In genomic region chr9:37800631-37801286, GRCh38 we compare ENCODE assay signal across 8 cellular contexts. TPM values are rescaled to one million over a fixed set of nuclear protein-coding genes. Genes with fewer than 3 reads are reported as not detected.
A peak's percentile ranks its signal among the peaks of the same experiment; 100 is the strongest.
DNase-seq lines count a peak whose midpoint lies in the region; ATAC-seq and TF ChIP-seq lines count a peak whose summit lies in the region.

TSS of gene DCAF10 (plus strand) at chr9:37800797. CDS start at chr9:37800867, 70 bp downstream.

- H4K20me1 ChIP-seq in GM23338 (replicated peaks; ENCODE audit: insufficient read depth), result peaks cover 10% of the 10 kb centered on the region; the same call in 1 of the 2 replicates
- H4K20me1 ChIP-seq in SK-N-SH (ENCODE audit: insufficient read depth), result peaks cover 35% of the 10 kb centered on the region

- H3K4me3 ChIP-seq in GM23338 (peak within 1 kb of the TSS; percentile 93), SK-N-SH (ENCODE audit: low read depth in 2 of 2, low read length in 1 of 2) (peak within 1 kb of the TSS; percentile 63 to 93), thoracic aorta (peak within 1 kb of the TSS; percentile 92)

- peak within 1 kb of the TSS; percentile 89 for H3K9ac ChIP-seq in SK-N-SH

- DNase-seq in G401 (ENCODE audit: low spot score) (peak; percentile 79), GM23338 (ENCODE audit: low spot score) (peak; percentile 93), LHCN-M2 (ENCODE audit: low read depth) (peak; percentile 80), SK-N-SH (peak; percentile 94), glomerular visceral epithelial cell (ENCODE audit: extremely low spot score) (peak; percentile 89), osteocyte (ENCODE audit: extremely low spot score, unreplicated experiment) (peak; percentile 96), thoracic aorta (ENCODE audit: low spot score) (peak; percentile 47)

- H3K36me3 ChIP-seq in GM23338 (ENCODE audit: insufficient read depth) (no peaks in the 10 kb centered on the region), SK-N-SH (replicated peaks in 1 of 2; ENCODE audit: control insufficient read depth in 1 of 2, insufficient read depth in 2 of 2, low read length in 1 of 2) (peaks cover 3 to 20% of the 10 kb centered on the region in 2 experiments), thoracic aorta (no peaks in the 10 kb centered on the region)

- ATAC-seq in GM23338 (peak; percentile 91), thoracic aorta (ENCODE audit: insufficient number of reproducible peaks, low FRiP score, low read depth) (peak; percentile 72)

- H3K4me2 ChIP-seq in GM23338 (peak within 1 kb of the TSS; percentile 100), SK-N-SH (peak within 1 kb of the TSS; percentile 93)

- peak within 1 kb of the TSS; percentile 96 for H3K27ac Mint-ChIP-seq in GM23338
- peak within 1 kb of the TSS; percentile 90 for H3K27ac Mint-ChIP-seq in activated naive CD4-positive, alpha-beta T cell treated with anti-CD3 and anti-CD28 coated beads, Interleukin-2, amount 50 U/mL, for 24 hours
- H3K27ac Mint-ChIP-seq in osteocyte (ENCODE audit: unreplicated experiment), result peak within 1 kb of the TSS; percentile 90

- no peaks in the 10 kb centered on the region for H3K9me3 ChIP-seq in SK-N-SH
- no peaks in the 10 kb centered on the region for H3K9me3 ChIP-seq in thoracic aorta

- H3K9me2 ChIP-seq in GM23338 (ENCODE audit: insufficient read depth) (no peaks in the 10 kb centered on the region), SK-N-SH (no peaks in the 10 kb centered on the region)

- H3K79me2 ChIP-seq in GM23338 (replicated peaks; ENCODE audit: insufficient read depth) (peaks cover 35% of the 10 kb centered on the region), SK-N-SH (ENCODE audit: insufficient read depth) (peaks cover 51% of the 10 kb centered on the region)

- POLR2A ChIA-PET in SK-N-SH (lab: Yijun Ruan, JAX), result interaction anchor here (0.6 to 1.6 kb wide), 4 partner anchors 9 to 250 kb away, joined by 3 to 9 read pairs (median 4); partner anchors contain the start of gene EXOSC3

- peaks cover 3% of the 10 kb centered on the region for H3K27me3 Mint-ChIP-seq in GM23338 (ENCODE audit: insufficient read depth, low read depth, poor library complexity)
- H3K27me3 Mint-ChIP-seq in activated naive CD4-positive, alpha-beta T cell treated with anti-CD3 and anti-CD28 coated beads, Interleukin-2, amount 50 U/mL, for 24 hours, result no peaks in the 10 kb centered on the region
- no peaks in the 10 kb centered on the region for H3K27me3 Mint-ChIP-seq in osteocyte (ENCODE audit: unreplicated experiment)

- H3K9me3 Mint-ChIP-seq in GM23338, result no peaks in the 10 kb centered on the region; the same call in 2 of the 3 replicates
- H3K9me3 Mint-ChIP-seq in activated naive CD4-positive, alpha-beta T cell treated with anti-CD3 and anti-CD28 coated beads, Interleukin-2, amount 50 U/mL, for 24 hours, result no peaks in the 10 kb centered on the region
- H3K9me3 Mint-ChIP-seq in osteocyte (ENCODE audit: unreplicated experiment), result no peaks in the 10 kb centered on the region

- CTCF ChIA-PET in SK-N-SH (lab: Yijun Ruan, JAX), result interaction anchor here (0.6 to 1.5 kb wide), 4 partner anchors 10 to 209 kb away, joined by 3 to 5 read pairs (median 4); partner anchors contain the start of gene TOMM5

- H3K36me3 Mint-ChIP-seq in GM23338 (ENCODE audit: low read depth) (no peaks in the 10 kb centered on the region), osteocyte (ENCODE audit: unreplicated experiment) (peaks cover 5% of the 10 kb centered on the region)
- peaks cover 3% of the 10 kb centered on the region for H3K36me3 Mint-ChIP-seq in activated naive CD4-positive, alpha-beta T cell treated with anti-CD3 and anti-CD28 coated beads, Interleukin-2, amount 50 U/mL, for 24 hours

- in situ Hi-C loops in G401 (cut with HindIII; ENCODE audit: low sequenced_read_pairs), result no loop called here

- H3K4me1 Mint-ChIP-seq in GM23338 (peaks cover 21% of the 10 kb centered on the region), osteocyte (ENCODE audit: unreplicated experiment) (peaks cover 31% of the 10 kb centered on the region)
- peaks cover 54% of the 10 kb centered on the region for H3K4me1 Mint-ChIP-seq in activated naive CD4-positive, alpha-beta T cell treated with anti-CD3 and anti-CD28 coated beads, Interleukin-2, amount 50 U/mL, for 24 hours

- H3K27me3 ChIP-seq in GM23338 (ENCODE audit: insufficient read depth) (no peaks in the 10 kb centered on the region), SK-N-SH (ENCODE audit: insufficient read depth) (no peaks in the 10 kb centered on the region), thoracic aorta (replicated peaks; ENCODE audit: insufficient read depth) (no peaks in the 10 kb centered on the region)

- no peak for TF ChIP-seq RAD21 in SK-N-SH (IDR thresholded peaks at IDR 0.05; ENCODE audit: low read length)

- peak within 1 kb of the TSS; percentile 97 for H2AFZ ChIP-seq in GM23338
- peak within 1 kb of the TSS; percentile 99 for H2AFZ ChIP-seq in SK-N-SH (ENCODE audit: low read depth)

- H3K4me3 Mint-ChIP-seq in GM23338, result peak within 1 kb of the TSS; percentile 99
- H3K4me3 Mint-ChIP-seq in activated naive CD4-positive, alpha-beta T cell treated with anti-CD3 and anti-CD28 coated beads, Interleukin-2, amount 50 U/mL, for 24 hours, result peak within 1 kb of the TSS; percentile 91
- H3K4me3 Mint-ChIP-seq in osteocyte (ENCODE audit: unreplicated experiment), result peak within 1 kb of the TSS; percentile 91

- WGBS in SK-N-SH (ENCODE audit: low lambda C conversion rate), result 4% methylated on average over 21 of the region's 72 CpGs

- TF ChIP-seq CTCF in GM23338 (conservative IDR thresholded peaks at IDR 0.05; ENCODE audit: low read depth in 2 of 2) (no peak), SK-N-SH (IDR thresholded peaks at IDR 0.05) (no peak), osteocyte (IDR thresholded peaks at IDR 0.05) (no peak), thoracic aorta (IDR thresholded peaks at IDR 0.05) (no peak)

- H3K27ac ChIP-seq in GM23338 (ENCODE audit: low read depth), result peak within 1 kb of the TSS; percentile 88; the same call in 1 of the 2 replicates
- H3K27ac ChIP-seq in SK-N-SH (ENCODE audit: low read depth in 2 of 2, low read length in 1 of 2), result peak within 1 kb of the TSS; percentile 66 to 84
- peak within 1 kb of the TSS; percentile 72 to 89 for H3K27ac ChIP-seq in thoracic aorta

- no peak for TF ChIP-seq EP300 in SK-N-SH (IDR thresholded peaks at IDR 0.05; ENCODE audit: borderline replicate concordance in 1 of 2, low read depth in 1 of 2, low read length in 1 of 2)

- peaks cover 25% of the 10 kb centered on the region for H3K4me1 ChIP-seq in GM23338 (ENCODE audit: insufficient read depth)
- peaks cover 6 to 13% of the 10 kb centered on the region in 2 experiments; a peak in 3 of 4 replicates for H3K4me1 ChIP-seq in SK-N-SH (ENCODE audit: control insufficient read depth in 1 of 2, insufficient read depth in 2 of 2, low read depth in 1 of 2, low read length in 1 of 2)
- peaks cover 26 to 27% of the 10 kb centered on the region in 2 donors for H3K4me1 ChIP-seq in thoracic aorta (ENCODE audit: control insufficient read depth in 1 of 2, low read depth in 2 of 2)

- peaks cover 4% of the 10 kb centered on the region; the same call in 1 of the 2 replicates for H3F3A ChIP-seq in GM23338 (replicated peaks; ENCODE audit: low read depth)
- H3F3A ChIP-seq in SK-N-SH (replicated peaks; ENCODE audit: insufficient read depth), result no peaks in the 10 kb centered on the region

TF ChIP-seq in GM23338, 12 proteins besides CTCF, POLR2A, EP300 and RAD21 (continues in another document):
- TF ChIP-seq ZNF114 (CRISPR knock-in tag; IDR thresholded peaks at IDR 0.05), result 0 out of 2 replicates have a peak, but pooled peaks have one; percentile 22
- TF ChIP-seq NANOG (IDR thresholded peaks at IDR 0.05; ENCODE audit: borderline replicate concordance), result no peak
- no peak for TF ChIP-seq STAT1 (IDR thresholded peaks at IDR 0.05; ENCODE audit: unreplicated experiment)
- peak; percentile 70 for TF ChIP-seq CREB1 (CRISPR knock-in tag; IDR thresholded peaks at IDR 0.05; ENCODE audit: low read depth)
- peak; percentile 88 for TF ChIP-seq POLR2AphosphoS5 (IDR thresholded peaks at IDR 0.05; ENCODE audit: low read depth)
- TF ChIP-seq EZH2phosphoT487 (IDR thresholded peaks at IDR 0.05; ENCODE audit: unreplicated experiment), result no peak
- TF ChIP-seq ZNF331 (CRISPR knock-in tag; IDR thresholded peaks at IDR 0.05; ENCODE audit: low read depth), result 0 out of 2 replicates have a peak, but pooled peaks have one; percentile 15

TF ChIP-seq in SK-N-SH, 30 proteins besides CTCF, POLR2A, EP300 and RAD21 (continues in another document):
- TF ChIP-seq USF1 (IDR thresholded peaks at IDR 0.05; ENCODE audit: borderline replicate concordance, low read depth) (peak; percentile 39), POLR2AphosphoS5 (IDR thresholded peaks at IDR 0.05; ENCODE audit: low read depth, low read length) (peak; percentile 85), NFIC (IDR thresholded peaks at IDR 0.05; ENCODE audit: borderline replicate concordance) (no peak; the same call in 1 of the 2 replicates), ELF1 (IDR thresholded peaks at IDR 0.05) (peak; percentile 76), MAX (IDR thresholded peaks at IDR 0.05; ENCODE audit: low read depth) (peak; percentile 86)

RNA-seq across cellular contexts. Expression of gene DCAF10, which starts in this region (rescaled TPM):
- total RNA-seq in G401 (2014; rRNA removed; shearing (Covaris generic)), result 7.6 and 16.5 TPM in 2 replicates
- total RNA-seq in GM23338 (2014; rRNA removed; shearing (Covaris generic)), result 11.5 and 14.3 TPM in 2 replicates
- polyA plus RNA-seq in GM23338 (2016; fragmentation: Nextera tagmentation; extraction: Ambion mirVana) (6.2 and 6.6 TPM in 2 replicates), SK-N-SH (2012; rRNA removed) (11.8 and 19.2 TPM in 2 replicates)
- total RNA-seq in LHCN-M2 (2014; rRNA removed) (16.9 and 17.3 TPM in 2 replicates), osteocyte (27.7 TPM in 2 replicates), thoracic aorta (10 to 100 TPM; 24.4 to 47.4 TPM)
- polyA plus RNA-seq in LHCN-M2 (2012), result 9.5 TPM
- 12.4 and 15.2 TPM in 2 replicates for polyA plus RNA-seq in SK-N-SH (2012; cell fraction: cytosol; rRNA removed)
- 18.0 and 21.8 TPM in 2 replicates for polyA plus RNA-seq in SK-N-SH (2012; cell fraction: nucleus; rRNA removed)

Comparison
In these comparisons a context has a peak if more than half of its experiments do, and no peak if none do; other contexts are left out.
1. Peak in every context shown above with its lines: DNase-seq, ATAC-seq, H3K4me3 ChIP-seq and H3K27ac ChIP-seq.